Comparison of ENCODE assay signal across 21 cellular contexts in genomic region chr13:40480915-40481525, GRCh38.
DNase-seq lines count a peak whose midpoint lies in the region; ATAC-seq and TF ChIP-seq lines count a peak whose summit lies in the region.
"Had no signal": no experiment of that assay in that cellular context is flagged by ENCODE, and none has a peak within 500 bp of the region (broad histone marks: within the 10 kb centered on the region; RNA-seq: fewer than 3 reads in every experiment).

No MANE protein-coding gene starts in this region.

- no peaks in the 10 kb centered on the region for H3F3A ChIP-seq in OCI-LY1 (ENCODE audit: insufficient read depth, low read length)

- H3K9ac ChIP-seq in OCI-LY1 (ENCODE audit: low read length) (peak overlapping the region; percentile 89), Karpas-422 (ENCODE audit: low read length) (no peak overlapping the region)

- H3K27ac ChIP-seq in OCI-LY1 (ENCODE audit: low read depth, low read length, poor library complexity, severe bottlenecking) (peak overlapping the region; percentile 99), cingulate gyrus (ENCODE audit: low read depth, low read length) (peak overlapping the region; percentile 3), Karpas-422 (ENCODE audit: low read length) (no peak overlapping the region)
- H3K27ac ChIP-seq: A549, C4-2B had no signal

- H3K79me2 ChIP-seq in OCI-LY1 (ENCODE audit: insufficient read depth, low read length) (no peaks in the 10 kb centered on the region; the same call in 1 of the 2 replicates), Karpas-422 (ENCODE audit: low read length) (no peaks in the 10 kb centered on the region)

- H3K36me3 ChIP-seq in OCI-LY1 (ENCODE audit: insufficient read depth, low read length) (peaks cover 6% of the 10 kb centered on the region; the same call in 1 of the 2 replicates), Karpas-422 (ENCODE audit: insufficient read depth, low read length) (no peaks in the 10 kb centered on the region)
- H3K36me3 ChIP-seq: adrenal gland had no signal

- no peaks in the 10 kb centered on the region for H3K9me3 ChIP-seq in OCI-LY1 (ENCODE audit: low read length)
- H3K9me3 ChIP-seq in Karpas-422 (ENCODE audit: low read length) = no peaks in the 10 kb centered on the region
- H3K9me3 ChIP-seq: A549, adrenal gland had no signal

- H3K4me1 Mint-ChIP-seq in activated T-cell treated with anti-CD3 and anti-CD28 coated beads, Interleukin-2, amount 50 U/mL, for 72 hours (ENCODE audit: low read depth) = peaks cover 62% of the 10 kb centered on the region
- peaks cover 55% of the 10 kb centered on the region for H3K4me1 Mint-ChIP-seq in activated T-cell treated with anti-CD3 and anti-CD28 coated beads, Interleukin-2, amount 50 U/mL, for 4 hours (ENCODE audit: low read depth)
- peaks cover 37% of the 10 kb centered on the region for H3K4me1 Mint-ChIP-seq in stimulated activated effector memory CD8-positive, alpha-beta T cell treated with anti-CD3 and anti-CD28 coated beads, Interleukin-12 subunit alpha, Interleukin-12 subunit beta, amount 100 ng/mL, for 72 hours

- H3K4me3 ChIP-seq in OCI-LY1 (ENCODE audit: low read depth, low read length, poor library complexity, severe bottlenecking) (peak overlapping the region; percentile 65), Karpas-422 (ENCODE audit: low read length) (no peak overlapping the region)
- H3K4me3 ChIP-seq: A549, adrenal gland had no signal

- no peaks in the 10 kb centered on the region for H3K9me2 ChIP-seq in OCI-LY1 (ENCODE audit: low read depth, low read length)
- no peaks in the 10 kb centered on the region for H3K9me2 ChIP-seq in Karpas-422 (replicated peaks; ENCODE audit: insufficient read depth, low read length)

- DNase-seq in activated T-cell treated with anti-CD3 and anti-CD28 coated beads, Interleukin-2, amount 50 U/mL, for 72 hours = no peak
- DNase-seq in activated T-cell treated with anti-CD3 and anti-CD28 coated beads, Interleukin-2, amount 50 U/mL, for 4 hours = no peak
- no peak for DNase-seq in stimulated activated effector memory CD8-positive, alpha-beta T cell treated with anti-CD3 and anti-CD28 coated beads, Interleukin-12 subunit alpha, Interleukin-12 subunit beta, amount 100 ng/mL, for 72 hours (ENCODE audit: low spot score in 2 of 2)
- DNase-seq in globus pallidus (ENCODE audit: low spot score) = no peak
- no peak for DNase-seq in Karpas-422
- DNase-seq: central memory CD4-positive, alpha-beta T cell; DMS53; effector memory CD4-positive, alpha-beta T cell; mammary epithelial cell; NCI-H1436; NCI-H82; small intestine; stimulated activated CD8-positive, alpha-beta memory T cell treated with anti-CD3 and anti-CD28 coated beads, Interleukin-4, amount 100 ng/mL, for 48 hours had no signal

- no peak for TF ChIP-seq CTCF in OCI-LY1 (IDR thresholded peaks at IDR 0.05; ENCODE audit: low read length)

- H3K27ac Mint-ChIP-seq in activated T-cell treated with anti-CD3 and anti-CD28 coated beads, Interleukin-2, amount 50 U/mL, for 72 hours = no peak overlapping the region
- H3K27ac Mint-ChIP-seq in stimulated activated effector memory CD8-positive, alpha-beta T cell treated with anti-CD3 and anti-CD28 coated beads, Interleukin-12 subunit alpha, Interleukin-12 subunit beta, amount 100 ng/mL, for 72 hours = peak overlapping the region; percentile 70
- H3K27ac Mint-ChIP-seq: natural killer cell treated with Interleukin-12 subunit alpha and Interleukin-12 subunit beta and Interleukin-15 and Interleukin-18, amount 100 ng/mL, for 72 hours; progenitor cell of endocrine pancreas had no signal

- H3K4me2 ChIP-seq in OCI-LY1 (ENCODE audit: low read length) (peak overlapping the region; percentile 81), Karpas-422 (ENCODE audit: low read depth, low read length, poor library complexity, severe bottlenecking) (no peak overlapping the region)
- H3K4me2 ChIP-seq: A549 had no signal

- peaks cover 100% of the 10 kb centered on the region for H3K4me1 ChIP-seq in OCI-LY1 (ENCODE audit: insufficient read depth, low read length, severe bottlenecking)
- H3K4me1 ChIP-seq in Karpas-422 (ENCODE audit: low read length) = peaks cover 4% of the 10 kb centered on the region; the same call in 1 of the 2 replicates

- peak overlapping the region; percentile 50 to 53 for H3K4me3 Mint-ChIP-seq in activated T-cell treated with anti-CD3 and anti-CD28 coated beads, Interleukin-2, amount 50 U/mL, for 72 hours
- no peak overlapping the region for H3K4me3 Mint-ChIP-seq in activated T-cell treated with anti-CD3 and anti-CD28 coated beads, Interleukin-2, amount 50 U/mL, for 4 hours
- no peak overlapping the region for H3K4me3 Mint-ChIP-seq in stimulated activated effector memory CD8-positive, alpha-beta T cell treated with anti-CD3 and anti-CD28 coated beads, Interleukin-12 subunit alpha, Interleukin-12 subunit beta, amount 100 ng/mL, for 72 hours
- H3K4me3 Mint-ChIP-seq: natural killer cell treated with Interleukin-12 subunit alpha and Interleukin-12 subunit beta and Interleukin-15 and Interleukin-18, amount 100 ng/mL, for 72 hours had no signal

- H2AFZ ChIP-seq in OCI-LY1 (ENCODE audit: low read length) (no peak overlapping the region), Karpas-422 (ENCODE audit: low read length) (no peak overlapping the region)

- no peaks in the 10 kb centered on the region for H4K20me1 ChIP-seq in OCI-LY1 (ENCODE audit: insufficient read depth, low read length)
- H4K20me1 ChIP-seq in Karpas-422 (ENCODE audit: insufficient read depth, low read depth, low read length) = no peaks in the 10 kb centered on the region; the same call in 1 of the 2 replicates

- H3K27me3 ChIP-seq in OCI-LY1 (ENCODE audit: insufficient read depth, low read length) (no peaks in the 10 kb centered on the region), Karpas-422 (ENCODE audit: low read length) (no peaks in the 10 kb centered on the region)
- H3K27me3 ChIP-seq: adrenal gland had no signal

- no peaks in the 10 kb centered on the region for H3K27me3 Mint-ChIP-seq in activated T-cell treated with anti-CD3 and anti-CD28 coated beads, Interleukin-2, amount 50 U/mL, for 72 hours (ENCODE audit: low read depth)
- H3K27me3 Mint-ChIP-seq in activated T-cell treated with anti-CD3 and anti-CD28 coated beads, Interleukin-2, amount 50 U/mL, for 4 hours (ENCODE audit: low read depth) = no peaks in the 10 kb centered on the region

- H3K9me3 Mint-ChIP-seq in activated T-cell treated with anti-CD3 and anti-CD28 coated beads, Interleukin-2, amount 50 U/mL, for 72 hours = peaks cover 3 to 6% of the 10 kb centered on the region in 2 donors
- no peaks in the 10 kb centered on the region for H3K9me3 Mint-ChIP-seq in activated T-cell treated with anti-CD3 and anti-CD28 coated beads, Interleukin-2, amount 50 U/mL, for 4 hours
- H3K9me3 Mint-ChIP-seq in stimulated activated effector memory CD8-positive, alpha-beta T cell treated with anti-CD3 and anti-CD28 coated beads, Interleukin-12 subunit alpha, Interleukin-12 subunit beta, amount 100 ng/mL, for 72 hours = no peaks in the 10 kb centered on the region
- H3K9me3 Mint-ChIP-seq: natural killer cell treated with Interleukin-12 subunit alpha and Interleukin-12 subunit beta and Interleukin-15 and Interleukin-18, amount 100 ng/mL, for 72 hours had no signal

- ATAC-seq in activated T-cell treated with anti-CD3 and anti-CD28 coated beads, Interleukin-2, amount 50 U/mL, for 72 hours (replicated peaks in 1 of 2) = no peak
- no peak for ATAC-seq in activated T-cell treated with anti-CD3 and anti-CD28 coated beads, Interleukin-2, amount 50 U/mL, for 4 hours
- ATAC-seq in stimulated activated effector memory CD8-positive, alpha-beta T cell treated with anti-CD3 and anti-CD28 coated beads, Interleukin-12 subunit alpha, Interleukin-12 subunit beta, amount 100 ng/mL, for 72 hours = no peak
- ATAC-seq in HG02870 (IDR thresholded peaks at IDR 0.05; ENCODE audit: unreplicated experiment) = no peak
- ATAC-seq: A549 had no signal

- peaks cover 6 to 14% of the 10 kb centered on the region in 2 donors for H3K36me3 Mint-ChIP-seq in activated T-cell treated with anti-CD3 and anti-CD28 coated beads, Interleukin-2, amount 50 U/mL, for 72 hours (ENCODE audit: insufficient read depth in 2 of 2)
- no peaks in the 10 kb centered on the region for H3K36me3 Mint-ChIP-seq in activated T-cell treated with anti-CD3 and anti-CD28 coated beads, Interleukin-2, amount 50 U/mL, for 4 hours (ENCODE audit: insufficient read depth)
- H3K36me3 Mint-ChIP-seq in stimulated activated effector memory CD8-positive, alpha-beta T cell treated with anti-CD3 and anti-CD28 coated beads, Interleukin-12 subunit alpha, Interleukin-12 subunit beta, amount 100 ng/mL, for 72 hours = no peaks in the 10 kb centered on the region
- H3K36me3 Mint-ChIP-seq: natural killer cell treated with Interleukin-12 subunit alpha and Interleukin-12 subunit beta and Interleukin-15 and Interleukin-18, amount 100 ng/mL, for 72 hours had no signal

Comparison
In these comparisons a context has a peak if more than half of its experiments do, and no peak if none do; other contexts are left out.
1. H3K4me3 Mint-ChIP-seq: peak in activated T-cell treated with anti-CD3 and anti-CD28 coated beads, Interleukin-2, amount 50 U/mL, for 72 hours (2 of 2); none in activated T-cell treated with anti-CD3 and anti-CD28 coated beads, Interleukin-2, amount 50 U/mL, for 4 hours (single experiment) and stimulated activated effector memory CD8-positive, alpha-beta T cell treated with anti-CD3 and anti-CD28 coated beads, Interleukin-12 subunit alpha, Interleukin-12 subunit beta, amount 100 ng/mL, for 72 hours (single experiment).